ENCODE assay signal across 25 cellular contexts in genomic region chr2:238554468-238555184, GRCh38.
"Had no signal": no experiment of that assay in that cellular context is flagged by ENCODE, and none has a peak within 500 bp of the region (broad histone marks: within the 10 kb centered on the region; RNA-seq: fewer than 3 reads in every experiment).

No MANE protein-coding gene starts in this region.

- H3K36me3 ChIP-seq: colonic mucosa, esophagus muscularis mucosa, left lung, transverse colon had no signal

- H3K9me3 ChIP-seq: colonic mucosa, transverse colon had no signal

- H3K4me3 ChIP-seq: colonic mucosa, dorsolateral prefrontal cortex, esophagus muscularis mucosa, left lung, lung, transverse colon had no signal

- H3K27me3 ChIP-seq: colonic mucosa, dorsolateral prefrontal cortex, left lung, transverse colon had no signal

- ATAC-seq: effector memory CD8-positive, alpha-beta T cell; left lung; natural killer cell treated with Interleukin-12 subunit alpha and Interleukin-12 subunit beta and Interleukin-15 and Interleukin-18, amount 100 ng/mL, for 72 hours; sciatic nerve; stimulated activated effector memory CD8-positive, alpha-beta T cell treated with anti-CD3 and anti-CD28 coated beads, Interleukin-12 subunit alpha, Interleukin-12 subunit beta, amount 100 ng/mL, for 72 hours; stimulated activated naive CD8-positive, alpha-beta T cell treated with anti-CD3 and anti-CD28 coated beads, Interleukin-15, amount 100 ng/mL, for 72 hours; T-helper 17 cell had no signal

- H3K4me1 ChIP-seq: colonic mucosa, left lung, transverse colon had no signal

- DNase-seq: activated CD4-positive, alpha-beta T cell treated with anti-CD3 and anti-CD28 coated beads for 4 hours; activated CD4-positive, alpha-beta T cell treated with anti-CD3 and anti-CD28 coated beads, Interleukin-2, amount 50 U/mL, for 48 hours; activated CD4-positive, CD25-positive, alpha-beta regulatory T cell; activated effector memory CD4-positive, alpha-beta T cell treated with anti-CD3 and anti-CD28 coated beads, Interleukin-2, amount 50 U/mL, for 16 hours; activated naive CD4-positive, alpha-beta T cell treated with anti-CD3 and anti-CD28 coated beads, Interleukin-2, amount 10 ng/mL, durations not matched to agents 7 days and 5 days; amygdala; colonic mucosa; dorsolateral prefrontal cortex; effector memory CD8-positive, alpha-beta T cell; glutamatergic neuron; hippocampal formation; immature natural killer cell; left lung; occipital lobe; posterior cingulate gyrus; small intestine; stimulated activated CD4-positive, alpha-beta T cell treated with anti-CD3 and anti-CD28 coated beads, Interleukin-2, amount 100 ng/mL, for 24 hours; stimulated activated naive CD8-positive, alpha-beta T cell treated with anti-CD3 and anti-CD28 coated beads, Interleukin-15, amount 100 ng/mL, for 72 hours; T-helper 17 cell; transverse colon had no signal

- H3K27ac ChIP-seq: colonic mucosa, dorsolateral prefrontal cortex, esophagus muscularis mucosa, left lung, transverse colon had no signal
